ENCODE assay signal across 1 cellular context in the genomic region with DNA sequence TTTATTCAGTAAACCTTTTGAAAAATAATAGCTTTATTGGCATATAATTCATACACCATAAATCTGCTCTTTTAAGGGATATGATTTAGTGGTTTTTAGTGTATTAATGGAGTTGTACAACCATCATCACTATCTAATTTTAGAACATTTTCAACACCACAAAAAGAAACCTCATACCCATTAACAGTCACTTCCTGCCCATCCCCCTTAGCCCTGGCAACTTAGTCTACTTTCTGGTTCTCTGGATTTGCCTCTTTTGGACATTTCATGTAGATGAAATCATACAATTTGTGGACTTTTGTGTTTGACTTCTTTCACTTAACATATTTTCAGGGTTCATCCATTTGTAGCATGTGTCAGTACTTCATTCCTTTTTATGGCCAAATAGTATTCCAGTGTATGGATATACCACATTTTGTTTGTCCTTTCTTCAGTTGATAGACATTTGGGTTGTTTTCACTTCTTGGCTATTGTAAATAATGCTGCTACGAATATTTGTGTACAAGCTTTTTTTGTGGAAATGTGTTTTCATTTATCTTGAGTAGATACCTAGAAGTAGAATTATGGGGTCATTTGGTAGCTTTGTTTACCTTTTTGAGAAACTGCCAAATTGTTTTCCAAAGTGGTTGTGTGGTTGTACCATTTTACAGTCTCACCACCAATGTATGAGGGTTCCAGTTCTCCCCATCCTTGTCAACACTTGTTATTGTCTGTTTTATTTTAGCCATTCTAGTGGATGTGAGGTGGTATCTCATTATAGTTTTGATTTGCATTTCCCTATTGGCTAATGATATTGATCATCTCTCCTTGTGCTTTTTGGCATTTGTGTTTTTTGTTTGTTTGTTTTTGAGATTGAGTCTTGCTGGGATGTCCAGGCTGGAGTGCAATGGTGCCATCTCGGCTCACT.
A peak's percentile ranks its signal among the peaks of the same experiment; 100 is the strongest.
TF ChIP-seq lines count a peak whose summit lies in the region.

No MANE protein-coding gene starts in this region.

TF ChIP-seq in HepG2, 621 proteins besides CTCF, POLR2A, EP300 and RAD21:
- TF ChIP-seq ONECUT2 (CRISPR knock-in tag; IDR thresholded peaks at IDR 0.05) (no peak), RXRB (CRISPR knock-in tag; IDR thresholded peaks at IDR 0.05; ENCODE audit: borderline replicate concordance) (no peak), CC2D1A (CRISPR knock-in tag; IDR thresholded peaks at IDR 0.05) (no peak), ZNF121 (CRISPR knock-in tag; IDR thresholded peaks at IDR 0.05) (0 out of 2 replicates have a peak, but pooled peaks have one; percentile 21), FOXM1 (CRISPR knock-in tag; IDR thresholded peaks at IDR 0.05) (no peak), ZNF790 (CRISPR knock-in tag; IDR thresholded peaks at IDR 0.05; ENCODE audit: borderline replicate concordance) (no peak), ZNF7 (CRISPR knock-in tag; IDR thresholded peaks at IDR 0.05) (peak; percentile 99), NAIF1 (CRISPR knock-in tag; IDR thresholded peaks at IDR 0.05; ENCODE audit: borderline replicate concordance) (no peak), DNMT1 (CRISPR knock-in tag; IDR thresholded peaks at IDR 0.05) (no peak)
